7 cellular contexts compared by ENCODE assay signal in genomic region chr9:127779136-127779981, GRCh38. TPM values are rescaled to one million over a fixed set of nuclear protein-coding genes. Genes with fewer than 3 reads are reported as not detected.
DNase-seq lines count a peak whose midpoint lies in the region; ATAC-seq and TF ChIP-seq lines count a peak whose summit lies in the region.

No MANE protein-coding gene starts in this region.

- TF ChIP-seq EP300 in gastroesophageal sphincter (IDR thresholded peaks at IDR 0.05) = no peak

- no peaks in the 10 kb centered on the region for H3K9me3 ChIP-seq in gastroesophageal sphincter

- H3K27ac ChIP-seq in gastroesophageal sphincter = peak overlapping the region in 3 of 4 donors; percentile 43 to 73 (median 45)

- no peaks in the 10 kb centered on the region for H3K36me3 ChIP-seq in gastroesophageal sphincter

- no peak for TF ChIP-seq POLR2A in gastroesophageal sphincter (IDR thresholded peaks at IDR 0.05)

- H3K4me1 ChIP-seq in gastroesophageal sphincter = peaks cover 0 to 20% (median 11%) of the 10 kb centered on the region in 3 donors

- H3K27me3 ChIP-seq in gastroesophageal sphincter = no peaks in the 10 kb centered on the region

- TF ChIP-seq CTCF in gastroesophageal sphincter (IDR thresholded peaks at IDR 0.05) = no peak

- DNase-seq in GM19238 (ENCODE audit: insufficient read length, low spot score) (peak; percentile 52), middle frontal gyrus (ENCODE audit: extremely low spot score, low spot score) (no peak), hepatic stellate cell (ENCODE audit: low spot score) (no peak)
- DNase-seq in activated CD4-positive, alpha-beta T cell treated with anti-CD3 and anti-CD28 coated beads for 48 hours = peak; percentile 77
- peak; percentile 55 to 62 for DNase-seq in stimulated activated CD8-positive, alpha-beta memory T cell treated with anti-CD3 and anti-CD28 coated beads, Interleukin-7, amount 100 ng/mL, for 4 hours (ENCODE audit: low read depth in 2 of 2)

- ATAC-seq in HG03108 (IDR thresholded peaks at IDR 0.05; ENCODE audit: unreplicated experiment) = peak; percentile 44
- ATAC-seq in gastroesophageal sphincter = peak; percentile 39

- 40 to 100% methylated on average over 1 to 3 of the region's 17 CpGs for WGBS in gastroesophageal sphincter (ENCODE audit: low coverage in 1 of 2), 2 donors

- H3K4me3 ChIP-seq in gastroesophageal sphincter = no peak overlapping the region

RNA-seq across cellular contexts. Expression of gene SH2D3C, which starts 0.9 kb away (rescaled TPM):
- total RNA-seq in gastroesophageal sphincter = 10 to 100 TPM in 1 of 4 donors, 1 to 10 TPM in 3; 6.1 to 12.1 (median 8.5) TPM

RNA-seq across cellular contexts. Expression of gene CDK9, which starts 6.5 kb away (rescaled TPM):
- total RNA-seq in gastroesophageal sphincter = 10 to 100 TPM; 81.8 to 92.8 (median 86.5) TPM

RNA-seq across cellular contexts. Expression of gene FPGS, which starts 23.3 kb away (rescaled TPM):
- total RNA-seq in gastroesophageal sphincter = 10 to 100 TPM; 42.5 to 91.4 (median 63.2) TPM

RNA-seq across cellular contexts. Expression of gene TOR2A, which starts 44.3 kb away (rescaled TPM):
- 1 to 10 TPM; 5.9 to 8.9 (median 7.6) TPM for total RNA-seq in gastroesophageal sphincter

Comparison
In these comparisons a context has a peak if more than half of its experiments do, and no peak if none do; other contexts are left out.
1. DNase-seq: peak in GM19238 (single experiment), activated CD4-positive, alpha-beta T cell treated with anti-CD3 and anti-CD28 coated beads for 48 hours (single experiment) and stimulated activated CD8-positive, alpha-beta memory T cell treated with anti-CD3 and anti-CD28 coated beads, Interleukin-7, amount 100 ng/mL, for 4 hours (2 of 2); none in middle frontal gyrus (single experiment) and hepatic stellate cell (single experiment).